In the genomic region with DNA sequence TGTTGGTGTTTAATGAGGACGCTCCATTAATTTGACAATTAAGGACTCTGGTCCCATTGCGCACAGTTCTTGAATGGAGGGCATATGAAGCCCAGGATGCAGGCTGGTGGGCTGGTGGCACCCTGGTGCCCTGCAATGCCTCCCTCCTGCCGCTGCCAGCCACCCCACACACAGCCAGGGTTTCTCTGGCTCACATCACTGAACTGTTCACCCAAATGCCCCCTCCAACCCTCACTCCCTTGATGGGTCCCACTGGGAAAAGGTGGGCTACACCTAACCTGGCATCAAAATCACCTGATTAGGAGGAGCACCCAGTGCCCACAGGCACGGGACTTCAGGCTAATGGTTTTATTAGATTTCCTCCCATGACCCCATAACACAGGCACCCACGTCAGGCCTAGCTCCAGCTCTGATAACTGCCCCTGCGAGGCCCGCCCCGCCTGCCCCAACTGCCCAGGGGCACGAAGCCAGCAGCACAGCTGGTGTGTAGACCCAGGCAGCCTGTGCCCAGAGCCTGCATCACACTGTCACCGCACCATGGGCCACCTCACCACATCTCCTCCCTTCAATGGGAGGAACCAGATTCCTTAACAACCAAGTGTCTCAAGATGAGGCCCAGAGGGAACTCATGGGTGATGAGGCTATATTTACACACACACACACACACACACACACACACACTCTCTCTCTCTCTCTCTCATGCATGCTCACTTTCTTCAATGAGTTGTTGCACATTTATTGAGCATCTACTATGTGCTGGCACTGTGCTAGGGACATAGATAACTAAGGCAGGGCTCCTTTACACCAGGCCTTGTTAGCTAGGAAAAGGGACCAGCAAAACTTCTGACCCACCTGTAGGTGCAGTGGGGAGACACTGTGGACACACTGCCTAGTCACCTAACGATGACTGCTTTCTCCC, we compare ENCODE assay signal across 12 cellular contexts.
A peak's percentile ranks its signal among the peaks of the same experiment; 100 is the strongest.
DNase-seq lines count a peak whose midpoint lies in the region; ATAC-seq, FAIRE-seq and TF ChIP-seq lines count a peak whose summit lies in the region.
"Had no signal": no experiment of that assay in that cellular context is flagged by ENCODE, and none has a peak within 500 bp of the region (broad histone marks: within the 10 kb centered on the region; RNA-seq: fewer than 3 reads in every experiment).

No MANE protein-coding gene starts in this region.

- CTCF ChIA-PET in CD8-positive, alpha-beta T cell (lab: Charles Lee), result interaction anchor here (0.9 to 1.5 kb wide), 2 partner anchors 8 to 30 kb away, joined by 3 to 4 read pairs; no protein-coding TSS in a partner anchor

- H4K20me1 ChIP-seq in Loucy (ENCODE audit: insufficient read depth, low read length, poor library complexity, severe bottlenecking), result peaks cover 99% of the 10 kb centered on the region

- H3K9ac ChIP-seq in Loucy (ENCODE audit: low read depth, low read length, poor library complexity, severe bottlenecking), result peak overlapping the region; percentile 9

- H3K36me3 ChIP-seq in CD8-positive, alpha-beta T cell (ENCODE audit: insufficient read depth, low read length), result peaks cover 16% of the 10 kb centered on the region
- H3K36me3 ChIP-seq in Loucy (ENCODE audit: insufficient read depth, low read length), result peaks cover 28% of the 10 kb centered on the region; the same call in 1 of the 2 replicates

- no peaks in the 10 kb centered on the region for H3K27me3 ChIP-seq in CD8-positive, alpha-beta T cell (ENCODE audit: insufficient read depth, low read length)
- H3K27me3 ChIP-seq in Loucy (ENCODE audit: insufficient read depth, low read length, poor library complexity, severe bottlenecking), result no peaks in the 10 kb centered on the region

- H3F3A ChIP-seq in Loucy (ENCODE audit: low read depth), result no peaks in the 10 kb centered on the region

- intact Hi-C loops in CD8-positive, alpha-beta T cell (cut with DNase I, micrococcal nuclease), result no loop called here

- no peak overlapping the region for H3K4me3 ChIP-seq in CD8-positive, alpha-beta T cell (ENCODE audit: low read depth, low read length)
- no peak overlapping the region for H3K4me3 ChIP-seq in Loucy (ENCODE audit: low read length, poor library complexity, severe bottlenecking)
- H3K4me3 ChIP-seq: PC-9 had no signal

- H2AFZ ChIP-seq in Loucy (ENCODE audit: low read length), result no peak overlapping the region
- H2AFZ ChIP-seq: PC-9 had no signal

- no peak for DNase-seq in CD8-positive, alpha-beta T cell
- DNase-seq in frontal cortex (ENCODE audit: low spot score in 2 of 2), result peak; percentile 18 to 20
- no peak for DNase-seq in osteocyte (ENCODE audit: extremely low spot score, unreplicated experiment)
- no peak for DNase-seq in NOMO-1 treated with dmso at 0.1 percent for 144 hours (lab: John Stamatoyannopoulos, UW; ENCODE audit: unreplicated experiment)
- no peak for DNase-seq in activated effector memory CD4-positive, alpha-beta T cell treated with anti-CD3 and anti-CD28 coated beads, Interleukin-2, amount 50 U/mL, for 16 hours
- no peak for DNase-seq in DMS79 treated with DMSO at 0.1 percent for 48 hours (lab: John Stamatoyannopoulos, UW)
- DNase-seq: activated T-cell treated with anti-CD3 and anti-CD28 coated beads, Interleukin-2, amount 50 U/mL, for 72 hours; naive B cell; NCI-H2029 treated with DMSO at 0.1 percent for 48 hours; PC-9 had no signal

- H3K9me2 ChIP-seq in Loucy (replicated peaks; ENCODE audit: low read depth, low read length), result no peaks in the 10 kb centered on the region

- H3K27ac ChIP-seq in CD8-positive, alpha-beta T cell (ENCODE audit: low read depth, low read length), result no peak overlapping the region
- H3K27ac ChIP-seq: PC-9 had no signal

- TF ChIP-seq CTCF in CD8-positive, alpha-beta T cell (IDR thresholded peaks at IDR 0.05), result no peak
- TF ChIP-seq CTCF in Loucy (conservative IDR thresholded peaks at IDR 0.05; ENCODE audit: low read length) (no peak), osteocyte (IDR thresholded peaks at IDR 0.05) (no peak)

- no peak overlapping the region for H3K4me3 Mint-ChIP-seq in CD8-positive, alpha-beta T cell
- no peak overlapping the region for H3K4me3 Mint-ChIP-seq in osteocyte (ENCODE audit: unreplicated experiment)
- H3K4me3 Mint-ChIP-seq: activated T-cell treated with anti-CD3 and anti-CD28 coated beads, Interleukin-2, amount 50 U/mL, for 72 hours had no signal

- no peak for ATAC-seq in CD8-positive, alpha-beta T cell
- no peak for ATAC-seq in GM21576 (IDR thresholded peaks at IDR 0.05; ENCODE audit: unreplicated experiment)

- H3K9me3 Mint-ChIP-seq in CD8-positive, alpha-beta T cell, result no peaks in the 10 kb centered on the region
- no peaks in the 10 kb centered on the region for H3K9me3 Mint-ChIP-seq in osteocyte (ENCODE audit: unreplicated experiment)
- H3K9me3 Mint-ChIP-seq: activated T-cell treated with anti-CD3 and anti-CD28 coated beads, Interleukin-2, amount 50 U/mL, for 72 hours; naive B cell had no signal

- H3K4me2 ChIP-seq in Loucy (ENCODE audit: low read depth, low read length, poor library complexity, severe bottlenecking), result peak overlapping the region; percentile 93
- H3K4me2 ChIP-seq: PC-9 had no signal

- FAIRE-seq in frontal cortex (lab: Jason Lieb, UNC), result no peak

- peak overlapping the region; percentile 91 for H3K27ac Mint-ChIP-seq in CD8-positive, alpha-beta T cell
- peak overlapping the region; percentile 27 for H3K27ac Mint-ChIP-seq in osteocyte (ENCODE audit: unreplicated experiment)
- H3K27ac Mint-ChIP-seq: activated T-cell treated with anti-CD3 and anti-CD28 coated beads, Interleukin-2, amount 50 U/mL, for 72 hours had no signal

- peaks cover 12% of the 10 kb centered on the region for H3K36me3 Mint-ChIP-seq in CD8-positive, alpha-beta T cell
- peaks cover 4% of the 10 kb centered on the region for H3K36me3 Mint-ChIP-seq in osteocyte (ENCODE audit: unreplicated experiment)
- H3K36me3 Mint-ChIP-seq: naive B cell had no signal

- peaks cover 68% of the 10 kb centered on the region for H3K4me1 ChIP-seq in CD8-positive, alpha-beta T cell (ENCODE audit: insufficient read depth, low read length)
- peaks cover 56% of the 10 kb centered on the region for H3K4me1 ChIP-seq in Loucy (ENCODE audit: insufficient read depth, low read length, poor library complexity, severe bottlenecking)

- no peaks in the 10 kb centered on the region for H3K9me3 ChIP-seq in CD8-positive, alpha-beta T cell (ENCODE audit: low read length)
- no peaks in the 10 kb centered on the region for H3K9me3 ChIP-seq in Loucy (ENCODE audit: insufficient read depth, low read depth, low read length)

- POLR2A ChIA-PET in CD8-positive, alpha-beta T cell (lab: Charles Lee), result interaction anchor here (1.0 to 1.1 kb wide), 2 partner anchors 13 to 120 kb away, joined by 3 read pairs; a partner anchor contains a TSS

- peaks cover 68% of the 10 kb centered on the region for H3K4me1 Mint-ChIP-seq in CD8-positive, alpha-beta T cell (ENCODE audit: low read depth)
- H3K4me1 Mint-ChIP-seq in osteocyte (ENCODE audit: unreplicated experiment), result peaks cover 78% of the 10 kb centered on the region

- H3K27me3 Mint-ChIP-seq in CD8-positive, alpha-beta T cell (ENCODE audit: low read depth), result no peaks in the 10 kb centered on the region
- H3K27me3 Mint-ChIP-seq in osteocyte (ENCODE audit: unreplicated experiment), result no peaks in the 10 kb centered on the region
- H3K27me3 Mint-ChIP-seq: naive B cell had no signal

- H3K79me2 ChIP-seq in Loucy (ENCODE audit: insufficient read depth, low read length), result peaks cover 100% of the 10 kb centered on the region

Comparison
In these comparisons a context has a peak if more than half of its experiments do, and no peak if none do; other contexts are left out.
1. DNase-seq: peak in frontal cortex (2 of 2); none in CD8-positive, alpha-beta T cell (0 of 7), osteocyte (single experiment), NOMO-1 treated with dmso at 0.1 percent for 144 hours (single experiment), activated effector memory CD4-positive, alpha-beta T cell treated with anti-CD3 and anti-CD28 coated beads, Interleukin-2, amount 50 U/mL, for 16 hours (single experiment) and DMS79 treated with DMSO at 0.1 percent for 48 hours (single experiment).